ENCODE assay signal across 1 cellular context in the genomic region with DNA sequence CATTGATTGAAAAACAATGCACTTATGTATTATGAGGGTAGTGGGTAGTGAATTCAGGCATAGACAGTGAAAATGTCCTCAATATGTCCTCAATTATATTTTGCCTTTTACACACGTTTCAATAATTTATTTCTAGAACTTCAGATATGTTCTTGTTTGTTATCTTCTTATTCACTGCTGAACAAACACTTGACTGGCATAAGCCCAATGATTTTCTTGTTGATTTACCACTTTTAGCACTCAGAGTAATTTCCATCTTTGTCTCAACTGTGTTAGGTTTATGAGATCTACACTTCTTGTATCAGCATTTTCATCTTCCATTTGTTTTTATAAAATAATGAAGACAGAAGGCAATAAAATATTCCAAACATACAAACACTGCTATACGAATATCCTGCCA.
TF ChIP-seq lines count a peak whose summit lies in the region.

No MANE protein-coding gene starts in this region.

TF ChIP-seq in SK-N-SH treated with all-trans-retinoic acid at 6 μM for 48 hours, 23 proteins besides CTCF, POLR2A, EP300 and RAD21 (continued from another document):
- TF ChIP-seq, protein P1, sequence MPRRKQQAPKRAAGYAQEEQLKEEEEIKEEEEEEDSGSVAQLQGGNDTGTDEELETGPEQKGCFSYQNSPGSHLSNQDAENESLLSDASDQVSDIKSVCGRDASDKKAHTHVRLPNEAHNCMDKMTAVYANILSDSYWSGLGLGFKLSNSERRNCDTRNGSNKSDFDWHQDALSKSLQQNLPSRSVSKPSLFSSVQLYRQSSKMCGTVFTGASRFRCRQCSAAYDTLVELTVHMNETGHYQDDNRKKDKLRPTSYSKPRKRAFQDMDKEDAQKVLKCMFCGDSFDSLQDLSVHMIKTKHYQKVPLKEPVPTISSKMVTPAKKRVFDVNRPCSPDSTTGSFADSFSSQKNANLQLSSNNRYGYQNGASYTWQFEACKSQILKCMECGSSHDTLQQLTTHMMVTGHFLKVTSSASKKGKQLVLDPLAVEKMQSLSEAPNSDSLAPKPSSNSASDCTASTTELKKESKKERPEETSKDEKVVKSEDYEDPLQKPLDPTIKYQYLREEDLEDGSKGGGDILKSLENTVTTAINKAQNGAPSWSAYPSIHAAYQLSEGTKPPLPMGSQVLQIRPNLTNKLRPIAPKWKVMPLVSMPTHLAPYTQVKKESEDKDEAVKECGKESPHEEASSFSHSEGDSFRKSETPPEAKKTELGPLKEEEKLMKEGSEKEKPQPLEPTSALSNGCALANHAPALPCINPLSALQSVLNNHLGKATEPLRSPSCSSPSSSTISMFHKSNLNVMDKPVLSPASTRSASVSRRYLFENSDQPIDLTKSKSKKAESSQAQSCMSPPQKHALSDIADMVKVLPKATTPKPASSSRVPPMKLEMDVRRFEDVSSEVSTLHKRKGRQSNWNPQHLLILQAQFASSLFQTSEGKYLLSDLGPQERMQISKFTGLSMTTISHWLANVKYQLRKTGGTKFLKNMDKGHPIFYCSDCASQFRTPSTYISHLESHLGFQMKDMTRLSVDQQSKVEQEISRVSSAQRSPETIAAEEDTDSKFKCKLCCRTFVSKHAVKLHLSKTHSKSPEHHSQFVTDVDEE (CRISPR knock-in tag; IDR thresholded peaks at IDR 0.05) = no peak
TF ChIP-seq in SK-N-SH treated with all-trans-retinoic acid at 6 μM for 48 hours: peak in this region for 0.
